In the genomic region with DNA sequence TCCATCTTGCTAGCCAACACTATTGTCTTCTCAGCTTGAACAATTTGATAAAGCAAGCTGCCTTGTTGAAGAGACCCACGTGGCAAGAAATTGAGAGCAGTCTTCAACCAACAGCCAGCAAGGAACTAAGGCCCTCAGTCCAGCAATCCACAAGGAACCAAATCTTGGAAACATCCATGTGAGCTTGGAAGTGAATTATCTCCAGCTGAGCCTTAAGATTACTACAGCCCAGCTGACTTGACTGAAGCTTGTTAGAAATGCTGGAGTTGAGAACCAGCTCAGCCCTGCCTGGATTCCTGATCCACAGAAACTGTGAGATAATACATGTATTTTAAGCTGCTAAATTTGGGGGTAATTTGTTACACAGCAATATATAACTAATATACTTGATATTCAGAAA, we compare ENCODE assay signal across 30 cellular contexts. TPM values are rescaled to one million over a fixed set of nuclear protein-coding genes. Genes with fewer than 3 reads are reported as not detected.
"Had no signal": no experiment of that assay in that cellular context is flagged by ENCODE, and none has a peak within 500 bp of the region (broad histone marks: within the 10 kb centered on the region; RNA-seq: fewer than 3 reads in every experiment).

No MANE protein-coding gene starts in this region.

- H3K27ac ChIP-seq: coronary artery, dorsolateral prefrontal cortex, esophagus squamous epithelium, gastrocnemius medialis, hepatocyte, left ventricle myocardium inferior, lower lobe of right lung had no signal

- H3K27me3 ChIP-seq: dorsolateral prefrontal cortex, esophagus squamous epithelium, gastrocnemius medialis, hepatocyte had no signal

- H3K4me2 ChIP-seq: hepatocyte had no signal

- DNase-seq: dermis blood vessel endothelial cell; dorsolateral prefrontal cortex; effector CD8-positive, alpha-beta T cell; effector memory CD8-positive, alpha-beta T cell; esophagus squamous epithelium; foreskin fibroblast; foreskin melanocyte; gastrocnemius medialis; glutamatergic neuron; head of caudate nucleus; hypothalamus; immature natural killer cell; islet precursor cell; kidney; kidney glomerular epithelial cell; left colon; left ventricle myocardium inferior; lower lobe of right lung; mesenchymal stem cell; midbrain; naive thymus-derived CD4-positive, alpha-beta T cell had no signal

- H3K4me1 ChIP-seq: esophagus squamous epithelium, gastrocnemius medialis, left ventricle myocardium inferior, lower lobe of right lung had no signal

- H3K9me3 ChIP-seq: esophagus squamous epithelium, gastrocnemius medialis, left ventricle myocardium inferior, lower lobe of right lung had no signal

- H3K36me3 ChIP-seq: esophagus squamous epithelium, gastrocnemius medialis, left ventricle myocardium inferior, lower lobe of right lung had no signal

- H3K4me3 ChIP-seq: coronary artery, dorsolateral prefrontal cortex, esophagus squamous epithelium, gastrocnemius medialis, hepatocyte, left ventricle myocardium inferior, lower lobe of right lung had no signal

- H3K79me2 ChIP-seq: hepatocyte had no signal

- ATAC-seq: effector memory CD8-positive, alpha-beta T cell; esophagus mucosa; gastrocnemius medialis; left colon; left lobe of liver; lower lobe of right lung; naive thymus-derived CD4-positive, alpha-beta T cell had no signal

RNA-seq across cellular contexts. Expression of gene DCT, which starts 26.2 kb away (rescaled TPM):
- total RNA-seq: dermis blood vessel endothelial cell, endothelial cell of umbilical vein, epithelial cell of proximal tubule, esophagus mucosa, esophagus squamous epithelium, glomerular endothelial cell, hepatocyte, lung microvascular endothelial cell, mononuclear cell had no signal
- polyA plus RNA-seq: endothelial cell of umbilical vein, hepatocyte had no signal
